In the genomic region with DNA sequence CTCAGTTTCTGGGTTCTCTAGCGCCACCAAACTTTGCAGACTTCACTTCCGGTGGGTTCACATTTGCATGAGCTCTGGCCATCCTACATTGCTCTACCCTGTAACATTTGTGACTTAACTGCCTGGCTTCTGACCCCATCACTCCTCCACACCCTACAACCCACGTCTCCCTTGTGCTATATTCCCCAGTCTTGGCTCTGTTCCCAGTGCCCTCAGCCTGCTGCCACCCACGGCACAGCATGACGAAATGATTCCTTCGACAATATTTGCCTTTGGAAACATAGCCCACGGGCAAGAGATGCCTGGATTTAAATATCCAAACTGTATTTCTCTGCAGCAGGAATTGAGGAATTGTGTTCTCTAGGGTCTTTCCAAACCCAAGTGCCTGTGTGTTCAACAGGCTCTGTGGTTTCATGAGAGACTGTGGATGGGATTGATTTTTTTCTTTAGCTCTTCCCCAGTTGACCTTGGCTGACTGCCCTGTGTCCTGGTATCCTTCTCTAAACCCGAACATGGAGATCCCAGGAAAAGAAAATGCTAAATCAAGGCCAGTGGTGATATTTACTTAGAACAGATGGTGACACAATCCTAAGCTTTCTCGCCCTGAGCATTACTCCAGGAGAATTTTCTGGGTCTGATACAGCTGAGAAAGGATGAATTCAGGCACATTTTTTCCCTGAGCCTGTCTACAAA, we compare ENCODE assay signal across 1 cellular context.
TF ChIP-seq lines count a peak whose summit lies in the region.

No MANE protein-coding gene starts in this region.

TF ChIP-seq in HepG2, 621 proteins besides CTCF, POLR2A, EP300 and RAD21 (continued from another document):
- TF ChIP-seq, protein P1, sequence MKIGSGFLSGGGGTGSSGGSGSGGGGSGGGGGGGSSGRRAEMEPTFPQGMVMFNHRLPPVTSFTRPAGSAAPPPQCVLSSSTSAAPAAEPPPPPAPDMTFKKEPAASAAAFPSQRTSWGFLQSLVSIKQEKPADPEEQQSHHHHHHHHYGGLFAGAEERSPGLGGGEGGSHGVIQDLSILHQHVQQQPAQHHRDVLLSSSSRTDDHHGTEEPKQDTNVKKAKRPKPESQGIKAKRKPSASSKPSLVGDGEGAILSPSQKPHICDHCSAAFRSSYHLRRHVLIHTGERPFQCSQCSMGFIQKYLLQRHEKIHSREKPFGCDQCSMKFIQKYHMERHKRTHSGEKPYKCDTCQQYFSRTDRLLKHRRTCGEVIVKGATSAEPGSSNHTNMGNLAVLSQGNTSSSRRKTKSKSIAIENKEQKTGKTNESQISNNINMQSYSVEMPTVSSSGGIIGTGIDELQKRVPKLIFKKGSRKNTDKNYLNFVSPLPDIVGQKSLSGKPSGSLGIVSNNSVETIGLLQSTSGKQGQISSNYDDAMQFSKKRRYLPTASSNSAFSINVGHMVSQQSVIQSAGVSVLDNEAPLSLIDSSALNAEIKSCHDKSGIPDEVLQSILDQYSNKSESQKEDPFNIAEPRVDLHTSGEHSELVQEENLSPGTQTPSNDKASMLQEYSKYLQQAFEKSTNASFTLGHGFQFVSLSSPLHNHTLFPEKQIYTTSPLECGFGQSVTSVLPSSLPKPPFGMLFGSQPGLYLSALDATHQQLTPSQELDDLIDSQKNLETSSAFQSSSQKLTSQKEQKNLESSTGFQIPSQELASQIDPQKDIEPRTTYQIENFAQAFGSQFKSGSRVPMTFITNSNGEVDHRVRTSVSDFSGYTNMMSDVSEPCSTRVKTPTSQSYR (CRISPR knock-in tag; IDR thresholded peaks at IDR 0.05; ENCODE audit: borderline replicate concordance): no peak
TF ChIP-seq in HepG2: peak in this region for 0.
